ENCODE assay signal across 7 cellular contexts in genomic region chr21:7787427-7788078, GRCh38.
DNase-seq lines count a peak whose midpoint lies in the region; ATAC-seq and TF ChIP-seq lines count a peak whose summit lies in the region.
"Not testable (repeated sequence)": the region's sequence is repeated elsewhere in the genome, so short reads cannot be mapped to it uniquely, and the experiment has no call there.

No MANE protein-coding gene starts in this region.

- DNase-seq in CD8-positive, alpha-beta T cell; activated CD4-positive, alpha-beta T cell treated with anti-CD3 and anti-CD28 coated beads for 36 hours; activated T-cell treated with anti-CD3 and anti-CD28 coated beads, Interleukin-2, amount 50 U/mL, for 4 hours; activated naive CD4-positive, alpha-beta T cell treated with anti-CD3 and anti-CD28 coated beads, Interleukin-2, amount 50 U/mL, for 72 hours (ENCODE audit: low spot score in 2 of 2); central memory CD8-positive, alpha-beta T cell (ENCODE audit: low spot score in 2 of 2); natural killer cell treated with Interleukin-12 subunit alpha and Interleukin-12 subunit beta and Interleukin-15 and Interleukin-18, amount 100 ng/mL, for 72 hours (ENCODE audit: low spot score); stimulated activated naive B cell treated with anti-CD40 and anti-IgM and Interleukin-4, amounts not matched to agents 10 μg/mL and 1 μg/mL and 100 μg/mL, for 72 hours: not testable (repeated sequence)

- not testable (repeated sequence) for H3K9me3 Mint-ChIP-seq in CD8-positive, alpha-beta T cell; activated CD4-positive, alpha-beta T cell treated with anti-CD3 and anti-CD28 coated beads for 36 hours (ENCODE audit: low read depth); activated T-cell treated with anti-CD3 and anti-CD28 coated beads, Interleukin-2, amount 50 U/mL, for 4 hours; activated naive CD4-positive, alpha-beta T cell treated with anti-CD3 and anti-CD28 coated beads, Interleukin-2, amount 50 U/mL, for 72 hours; central memory CD8-positive, alpha-beta T cell; natural killer cell treated with Interleukin-12 subunit alpha and Interleukin-12 subunit beta and Interleukin-15 and Interleukin-18, amount 100 ng/mL, for 72 hours; stimulated activated naive B cell treated with anti-CD40 and anti-IgM and Interleukin-4, amounts not matched to agents 10 μg/mL and 1 μg/mL and 100 μg/mL, for 72 hours

- not testable (repeated sequence) for H3K4me3 ChIP-seq in CD8-positive, alpha-beta T cell (ENCODE audit: low read depth, low read length)

- peak; percentile 17 for ATAC-seq in CD8-positive, alpha-beta T cell
- ATAC-seq in activated CD4-positive, alpha-beta T cell treated with anti-CD3 and anti-CD28 coated beads for 36 hours, result peak; percentile 64
- peak; percentile 93 for ATAC-seq in activated T-cell treated with anti-CD3 and anti-CD28 coated beads, Interleukin-2, amount 50 U/mL, for 4 hours
- peak; percentile 89 to 90 for ATAC-seq in activated naive CD4-positive, alpha-beta T cell treated with anti-CD3 and anti-CD28 coated beads, Interleukin-2, amount 50 U/mL, for 72 hours
- peak; percentile 93 for ATAC-seq in central memory CD8-positive, alpha-beta T cell (replicated peaks; ENCODE audit: extremely low read depth, poor library complexity, severe bottlenecking)
- ATAC-seq in natural killer cell treated with Interleukin-12 subunit alpha and Interleukin-12 subunit beta and Interleukin-15 and Interleukin-18, amount 100 ng/mL, for 72 hours, result peak; percentile 75 to 92
- peak; percentile 36 to 63 for ATAC-seq in stimulated activated naive B cell treated with anti-CD40 and anti-IgM and Interleukin-4, amounts not matched to agents 10 μg/mL and 1 μg/mL and 100 μg/mL, for 72 hours (replicated peaks)

- CTCF ChIA-PET in CD8-positive, alpha-beta T cell (lab: Charles Lee); activated CD4-positive, alpha-beta T cell treated with anti-CD3 and anti-CD28 coated beads for 36 hours (lab: Charles Lee): not testable (repeated sequence)

- H3K27ac Mint-ChIP-seq in CD8-positive, alpha-beta T cell; activated CD4-positive, alpha-beta T cell treated with anti-CD3 and anti-CD28 coated beads for 36 hours; activated naive CD4-positive, alpha-beta T cell treated with anti-CD3 and anti-CD28 coated beads, Interleukin-2, amount 50 U/mL, for 72 hours; central memory CD8-positive, alpha-beta T cell (ENCODE audit: low read depth); natural killer cell treated with Interleukin-12 subunit alpha and Interleukin-12 subunit beta and Interleukin-15 and Interleukin-18, amount 100 ng/mL, for 72 hours; stimulated activated naive B cell treated with anti-CD40 and anti-IgM and Interleukin-4, amounts not matched to agents 10 μg/mL and 1 μg/mL and 100 μg/mL, for 72 hours: not testable (repeated sequence)

- POLR2A ChIA-PET in CD8-positive, alpha-beta T cell (lab: Charles Lee); activated CD4-positive, alpha-beta T cell treated with anti-CD3 and anti-CD28 coated beads for 36 hours (lab: Charles Lee): not testable (repeated sequence)

- not testable (repeated sequence) for H3K27me3 Mint-ChIP-seq in CD8-positive, alpha-beta T cell (ENCODE audit: low read depth); activated CD4-positive, alpha-beta T cell treated with anti-CD3 and anti-CD28 coated beads for 36 hours; activated T-cell treated with anti-CD3 and anti-CD28 coated beads, Interleukin-2, amount 50 U/mL, for 4 hours (ENCODE audit: low read depth); central memory CD8-positive, alpha-beta T cell; natural killer cell treated with Interleukin-12 subunit alpha and Interleukin-12 subunit beta and Interleukin-15 and Interleukin-18, amount 100 ng/mL, for 72 hours; stimulated activated naive B cell treated with anti-CD40 and anti-IgM and Interleukin-4, amounts not matched to agents 10 μg/mL and 1 μg/mL and 100 μg/mL, for 72 hours

- H3K27ac ChIP-seq in CD8-positive, alpha-beta T cell (ENCODE audit: low read depth, low read length), result not testable (repeated sequence)

- not testable (repeated sequence) for H3K36me3 Mint-ChIP-seq in CD8-positive, alpha-beta T cell; activated CD4-positive, alpha-beta T cell treated with anti-CD3 and anti-CD28 coated beads for 36 hours (ENCODE audit: low read depth); activated T-cell treated with anti-CD3 and anti-CD28 coated beads, Interleukin-2, amount 50 U/mL, for 4 hours (ENCODE audit: insufficient read depth); activated naive CD4-positive, alpha-beta T cell treated with anti-CD3 and anti-CD28 coated beads, Interleukin-2, amount 50 U/mL, for 72 hours; central memory CD8-positive, alpha-beta T cell (ENCODE audit: insufficient read depth); natural killer cell treated with Interleukin-12 subunit alpha and Interleukin-12 subunit beta and Interleukin-15 and Interleukin-18, amount 100 ng/mL, for 72 hours; stimulated activated naive B cell treated with anti-CD40 and anti-IgM and Interleukin-4, amounts not matched to agents 10 μg/mL and 1 μg/mL and 100 μg/mL, for 72 hours

- H3K4me1 Mint-ChIP-seq in CD8-positive, alpha-beta T cell (ENCODE audit: low read depth); activated CD4-positive, alpha-beta T cell treated with anti-CD3 and anti-CD28 coated beads for 36 hours; activated T-cell treated with anti-CD3 and anti-CD28 coated beads, Interleukin-2, amount 50 U/mL, for 4 hours (ENCODE audit: low read depth); central memory CD8-positive, alpha-beta T cell; natural killer cell treated with Interleukin-12 subunit alpha and Interleukin-12 subunit beta and Interleukin-15 and Interleukin-18, amount 100 ng/mL, for 72 hours (ENCODE audit: low read depth in 2 of 2); stimulated activated naive B cell treated with anti-CD40 and anti-IgM and Interleukin-4, amounts not matched to agents 10 μg/mL and 1 μg/mL and 100 μg/mL, for 72 hours: not testable (repeated sequence)

- H3K4me3 Mint-ChIP-seq in CD8-positive, alpha-beta T cell; activated CD4-positive, alpha-beta T cell treated with anti-CD3 and anti-CD28 coated beads for 36 hours; activated T-cell treated with anti-CD3 and anti-CD28 coated beads, Interleukin-2, amount 50 U/mL, for 4 hours; central memory CD8-positive, alpha-beta T cell; natural killer cell treated with Interleukin-12 subunit alpha and Interleukin-12 subunit beta and Interleukin-15 and Interleukin-18, amount 100 ng/mL, for 72 hours; stimulated activated naive B cell treated with anti-CD40 and anti-IgM and Interleukin-4, amounts not matched to agents 10 μg/mL and 1 μg/mL and 100 μg/mL, for 72 hours: not testable (repeated sequence)

- H3K4me1 ChIP-seq in CD8-positive, alpha-beta T cell (ENCODE audit: insufficient read depth, low read length), result not testable (repeated sequence)

- H3K36me3 ChIP-seq in CD8-positive, alpha-beta T cell (ENCODE audit: insufficient read depth, low read length), result not testable (repeated sequence)

- intact Hi-C loops in CD8-positive, alpha-beta T cell (cut with DNase I, micrococcal nuclease); activated CD4-positive, alpha-beta T cell treated with anti-CD3 and anti-CD28 coated beads for 36 hours (cut with DNase I, micrococcal nuclease): not testable (repeated sequence)

- not testable (repeated sequence) for H3K27me3 ChIP-seq in CD8-positive, alpha-beta T cell (ENCODE audit: insufficient read depth, low read length)

- not testable (repeated sequence) for TF ChIP-seq CTCF in CD8-positive, alpha-beta T cell (IDR thresholded peaks at IDR 0.05)

- not testable (repeated sequence) for H3K9me3 ChIP-seq in CD8-positive, alpha-beta T cell (ENCODE audit: low read length)

Comparison
In these comparisons a context has a peak if more than half of its experiments do, and no peak if none do; other contexts are left out.
1. ATAC-seq: peak in every context shown above with its lines; median percentile 93 in activated T-cell treated with anti-CD3 and anti-CD28 coated beads, Interleukin-2, amount 50 U/mL, for 4 hours; 93 in central memory CD8-positive, alpha-beta T cell; 90 in activated naive CD4-positive, alpha-beta T cell treated with anti-CD3 and anti-CD28 coated beads, Interleukin-2, amount 50 U/mL, for 72 hours; 84 in natural killer cell treated with Interleukin-12 subunit alpha and Interleukin-12 subunit beta and Interleukin-15 and Interleukin-18, amount 100 ng/mL, for 72 hours; 64 in activated CD4-positive, alpha-beta T cell treated with anti-CD3 and anti-CD28 coated beads for 36 hours; 50 in stimulated activated naive B cell treated with anti-CD40 and anti-IgM and Interleukin-4, amounts not matched to agents 10 μg/mL and 1 μg/mL and 100 μg/mL, for 72 hours; 17 in CD8-positive, alpha-beta T cell.